In genomic region chr7:155509725-155510551, GRCh38 we compare ENCODE assay signal across 10 cellular contexts. TPM values are rescaled to one million over a fixed set of nuclear protein-coding genes. Genes with fewer than 3 reads are reported as not detected.
DNase-seq lines count a peak whose midpoint lies in the region; ATAC-seq and TF ChIP-seq lines count a peak whose summit lies in the region.
"Had no signal": no experiment of that assay in that cellular context is flagged by ENCODE, and none has a peak within 500 bp of the region (broad histone marks: within the 10 kb centered on the region; RNA-seq: fewer than 3 reads in every experiment).

No MANE protein-coding gene starts in this region.

- CTCF ChIA-PET in Caco-2 (lab: Charles Lee): interaction anchor here (0.6 to 1.2 kb wide), 2 partner anchors 10 to 129 kb away, joined by 3 read pairs; no protein-coding TSS in a partner anchor
- CTCF ChIA-PET in naive thymus-derived CD4-positive, alpha-beta T cell (lab: Charles Lee): no interaction called here

- H3K27ac Mint-ChIP-seq in Caco-2 (ENCODE audit: unreplicated experiment) (no peak overlapping the region), brain (peak overlapping the region in 3 of 5 experiments; percentile 42 to 65 (median 62))
- H3K27ac Mint-ChIP-seq in naive thymus-derived CD4-positive, alpha-beta T cell: peak overlapping the region in 1 of 9 donors; percentile 70

- intact Hi-C loops in Caco-2 (cut with micrococcal nuclease; ENCODE audit: unreplicated experiment): no loop called here
- intact Hi-C loops in naive thymus-derived CD4-positive, alpha-beta T cell (cut with micrococcal nuclease): loop anchor here in 1 of 2 donors (1.0 to 2.0 kb wide), 5 partner anchors 23 to 1493 kb away; no protein-coding TSS in a partner anchor
- intact Hi-C loops in stomach (cut with DNase I; ENCODE audit: low total_unique reads): no loop called here

- peak; percentile 53 to 57 for TF ChIP-seq CTCF in Caco-2 (IDR thresholded peaks at IDR 0.05; ENCODE audit: insufficient read depth in 1 of 2, low read depth in 1 of 2, low read length in 1 of 2, severe bottlenecking in 1 of 2, unreplicated experiment in 1 of 2)
- TF ChIP-seq CTCF in brain (conservative IDR thresholded peaks at IDR 0.05): peak; percentile 36 to 54
- no peak for TF ChIP-seq CTCF in suprapubic skin (IDR thresholded peaks at IDR 0.05)
- no peak for TF ChIP-seq CTCF in stomach (IDR thresholded peaks at IDR 0.05)

- peak overlapping the region; percentile 15 for H3K9ac ChIP-seq in HUES6 (ENCODE audit: low read length)

- WGBS in suprapubic skin: 2% methylated on average over 56 of the region's 68 CpGs
- 4 to 5% (median 4%) methylated on average over 35 to 68 of the region's 68 CpGs for WGBS in stomach, 5 donors

- H3K36me3 Mint-ChIP-seq in Caco-2 (ENCODE audit: insufficient read depth, unreplicated experiment): no peaks in the 10 kb centered on the region
- H3K36me3 Mint-ChIP-seq in brain: no peaks in the 10 kb centered on the region
- H3K36me3 Mint-ChIP-seq in naive thymus-derived CD4-positive, alpha-beta T cell: peaks cover 0 to 9% (median 4%) of the 10 kb centered on the region in 5 donors

- peak in 1 of 2 experiments; percentile 65 for DNase-seq in Caco-2
- DNase-seq in naive thymus-derived CD4-positive, alpha-beta T cell: no peak
- DNase-seq in NK-92 treated with Interleukin-12 subunit alpha and Interleukin-12 subunit beta, amount 100 ng/mL, for 24 hours (lab: John Stamatoyannopoulos, UW): no peak
- DNase-seq in HuH-7.5 (ENCODE audit: low spot score): no peak
- DNase-seq in suprapubic skin (ENCODE audit: low spot score in 2 of 2): no peak
- DNase-seq in stomach: no peak
- DNase-seq: NCI-H510A had no signal

- peak overlapping the region; percentile 71 for H3K4me3 Mint-ChIP-seq in Caco-2 (ENCODE audit: unreplicated experiment)
- H3K4me3 Mint-ChIP-seq in brain: peak overlapping the region; percentile 79 to 88 (median 86)
- peak overlapping the region; percentile 20 to 72 (median 52) for H3K4me3 Mint-ChIP-seq in naive thymus-derived CD4-positive, alpha-beta T cell

- no peak for TF ChIP-seq EP300 in suprapubic skin (IDR thresholded peaks at IDR 0.05)
- no peak for TF ChIP-seq EP300 in stomach (IDR thresholded peaks at IDR 0.05)

- peaks cover 34% of the 10 kb centered on the region for H3K27me3 Mint-ChIP-seq in Caco-2 (ENCODE audit: insufficient read depth, unreplicated experiment)
- peaks cover 100% of the 10 kb centered on the region for H3K27me3 Mint-ChIP-seq in brain
- H3K27me3 Mint-ChIP-seq in naive thymus-derived CD4-positive, alpha-beta T cell: peaks cover 87 to 90% (median 89%) of the 10 kb centered on the region in 5 donors

- no TSS peak for BruUV-seq in Caco-2 (replicated peaks; lab: Mats Ljungman, UMichigan)

- H3K9me3 ChIP-seq in Caco-2 (no peaks in the 10 kb centered on the region), HUES6 (ENCODE audit: control insufficient read depth, insufficient read depth, low read depth, low read length) (no peaks in the 10 kb centered on the region), suprapubic skin (no peaks in the 10 kb centered on the region), stomach (peaks cover 0 to 21% (median 0%) of the 10 kb centered on the region in 4 donors)
- no peaks in the 10 kb centered on the region for H3K9me3 ChIP-seq in naive thymus-derived CD4-positive, alpha-beta T cell (ENCODE audit: control insufficient read depth in 2 of 3, low read length in 3 of 3)
- H3K9me3 ChIP-seq: body of pancreas had no signal

- H3K4me3 ChIP-seq in Caco-2 (ENCODE audit: low read depth, low read length) (peak overlapping the region; percentile 55), HUES6 (ENCODE audit: low read depth, low read length) (peak overlapping the region; percentile 61), suprapubic skin (no peak overlapping the region), stomach (peak overlapping the region in 2 of 4 donors; percentile 14 to 19)
- H3K4me3 ChIP-seq in naive thymus-derived CD4-positive, alpha-beta T cell (ENCODE audit: low read length): no peak overlapping the region

- POLR2A ChIA-PET in Caco-2 (lab: Charles Lee): no interaction called here
- POLR2A ChIA-PET in naive thymus-derived CD4-positive, alpha-beta T cell (lab: Charles Lee): no interaction called here

- H3K9me3 Mint-ChIP-seq in Caco-2 (ENCODE audit: unreplicated experiment) (no peaks in the 10 kb centered on the region), brain (peaks cover 0 to 2% (median 0%) of the 10 kb centered on the region in 5 experiments)
- H3K9me3 Mint-ChIP-seq in naive thymus-derived CD4-positive, alpha-beta T cell: peaks cover 0 to 28% (median 0%) of the 10 kb centered on the region in 11 donors

- H3K4me1 Mint-ChIP-seq in Caco-2 (ENCODE audit: low read depth, unreplicated experiment): peaks cover 7% of the 10 kb centered on the region
- H3K4me1 Mint-ChIP-seq in brain: peaks cover 20% of the 10 kb centered on the region
- peaks cover 11 to 30% (median 18%) of the 10 kb centered on the region in 7 donors for H3K4me1 Mint-ChIP-seq in naive thymus-derived CD4-positive, alpha-beta T cell

- ATAC-seq in naive thymus-derived CD4-positive, alpha-beta T cell: no peak
- ATAC-seq: body of pancreas had no signal

- H3K36me3 ChIP-seq in Caco-2 (ENCODE audit: control insufficient read depth, insufficient read depth, low read length): no peaks in the 10 kb centered on the region; the same call in 1 of the 2 replicates
- no peaks in the 10 kb centered on the region for H3K36me3 ChIP-seq in HUES6 (ENCODE audit: control insufficient read depth, insufficient read depth, low read length)
- no peaks in the 10 kb centered on the region for H3K36me3 ChIP-seq in naive thymus-derived CD4-positive, alpha-beta T cell (ENCODE audit: control insufficient read depth in 2 of 3, insufficient read depth in 3 of 3, low read length in 3 of 3)
- H3K36me3 ChIP-seq in suprapubic skin: no peaks in the 10 kb centered on the region
- H3K36me3 ChIP-seq in stomach: no peaks in the 10 kb centered on the region

- TF ChIP-seq POLR2A in suprapubic skin (IDR thresholded peaks at IDR 0.05): no peak
- no peak for TF ChIP-seq POLR2A in stomach (IDR thresholded peaks at IDR 0.05)

- no peak overlapping the region for H3K27ac ChIP-seq in HUES6 (ENCODE audit: low read depth, low read length)
- no peak overlapping the region for H3K27ac ChIP-seq in naive thymus-derived CD4-positive, alpha-beta T cell (ENCODE audit: low read depth, low read length)
- no peak overlapping the region for H3K27ac ChIP-seq in suprapubic skin
- H3K27ac ChIP-seq in stomach: no peak overlapping the region
- H3K27ac ChIP-seq: body of pancreas had no signal

- H3K27me3 ChIP-seq in Caco-2 (replicated peaks; ENCODE audit: control insufficient read depth, insufficient read depth, low read length) (no peaks in the 10 kb centered on the region; the same call in 1 of the 2 replicates), HUES6 (ENCODE audit: control insufficient read depth, insufficient read depth, low read length) (peaks cover 100% of the 10 kb centered on the region), suprapubic skin (peaks cover 100% of the 10 kb centered on the region), stomach (peaks cover 28 to 100% (median 84%) of the 10 kb centered on the region in 3 donors)
- H3K27me3 ChIP-seq in naive thymus-derived CD4-positive, alpha-beta T cell (ENCODE audit: control insufficient read depth in 2 of 2, insufficient read depth in 2 of 2, low read length in 2 of 2): peaks cover 15 to 28% of the 10 kb centered on the region in 2 donors

- H3K4me1 ChIP-seq in Caco-2 (0 out of 2 replicates have a peak, but pooled peaks cover 5% of the 10 kb centered on the region), HUES6 (ENCODE audit: control insufficient read depth, insufficient read depth, low read length) (peaks cover 33% of the 10 kb centered on the region), suprapubic skin (peaks cover 13% of the 10 kb centered on the region), stomach (peaks cover 0 to 19% (median 12%) of the 10 kb centered on the region in 4 donors)
- peaks cover 0 to 7% of the 10 kb centered on the region in 2 donors for H3K4me1 ChIP-seq in naive thymus-derived CD4-positive, alpha-beta T cell (ENCODE audit: control insufficient read depth in 2 of 2, insufficient read depth in 2 of 2, low read length in 2 of 2)

RNA-seq across cellular contexts. Expression of gene CNPY1, which starts 36.4 kb away (rescaled TPM):
- not detected in 2 replicates for total RNA-seq in Caco-2 (2022)
- 0.97 TPM for polyA plus RNA-seq in brain (ENCODE audit: insufficient read depth, low read depth, low replicate concordance)
- total RNA-seq in naive thymus-derived CD4-positive, alpha-beta T cell: not detected
- polyA plus RNA-seq in naive thymus-derived CD4-positive, alpha-beta T cell: not detected
- not detected for total RNA-seq in suprapubic skin
- under 1 TPM in 1 of 5 donors, not detected in 4; 0.18 TPM for total RNA-seq in stomach
- not detected for polyA plus RNA-seq in stomach
- total RNA-seq: body of pancreas had no signal

RNA-seq across cellular contexts. Expression of gene EN2, which starts 52.0 kb away (rescaled TPM):
- total RNA-seq in Caco-2 (2022) (1.1 and 1.5 TPM in 2 replicates), suprapubic skin (under 1 TPM in 3 of 4 donors, not detected in 1; 0.21 to 0.56 (median 0.34) TPM), stomach (not detected)
- polyA plus RNA-seq in brain (ENCODE audit: insufficient read depth, low read depth, low replicate concordance) (0.19 TPM), stomach (under 1 TPM in 1 of 3 donors, not detected in 2; 0.03 TPM)
- not detected for total RNA-seq in naive thymus-derived CD4-positive, alpha-beta T cell
- not detected for polyA plus RNA-seq in naive thymus-derived CD4-positive, alpha-beta T cell
- total RNA-seq: body of pancreas had no signal

Comparison
In these comparisons a context has a peak if more than half of its experiments do, and no peak if none do; other contexts are left out.
1. H3K4me3 ChIP-seq: peak in Caco-2 (single experiment) and HUES6 (single experiment); none in naive thymus-derived CD4-positive, alpha-beta T cell (single experiment) and suprapubic skin (single experiment).
2. CTCF ChIP-seq: peak in Caco-2 (2 of 2) and brain (2 of 2); none in suprapubic skin (0 of 2) and stomach (0 of 7).
3. Peak in every context shown above with its lines, with median percentiles within 50 percentile points of each other: H3K4me3 Mint-ChIP-seq.